Comparison of ENCODE assay signal across 8 cellular contexts in genomic region chr2:74653589-74653984, GRCh38. TPM values are rescaled to one million over a fixed set of nuclear protein-coding genes. Genes with fewer than 3 reads are reported as not detected.
DNase-seq lines count a peak whose midpoint lies in the region; ATAC-seq and TF ChIP-seq lines count a peak whose summit lies in the region.

No MANE protein-coding gene starts in this region.

- POLR2A ChIA-PET in AG04450 (lab: Yijun Ruan, JAX): no interaction called here

- peaks cover 16% of the 10 kb centered on the region for H3K27me3 ChIP-seq in AG04450 (ENCODE audit: control insufficient read depth, insufficient read depth, low read length)
- peaks cover 11% of the 10 kb centered on the region for H3K27me3 ChIP-seq in muscle layer of duodenum (ENCODE audit: low read depth, low read length)

- H3K36me3 ChIP-seq in muscle layer of duodenum (ENCODE audit: control insufficient read depth in 1 of 2, insufficient read depth in 2 of 2, low read length in 2 of 2): peaks cover 0 to 2% of the 10 kb centered on the region in 2 donors

- CTCF ChIA-PET in AG04450 (lab: Charles Lee): no interaction called here

- ATAC-seq in GM19438 (IDR thresholded peaks at IDR 0.05; ENCODE audit: low read depth, unreplicated experiment) (peak; percentile 20), HG03521 (IDR thresholded peaks at IDR 0.05; ENCODE audit: unreplicated experiment) (peak; percentile 15)

- H3K27ac ChIP-seq in AG04450 (ENCODE audit: low read depth, low read length): no peak overlapping the region
- H3K27ac ChIP-seq in muscle layer of duodenum (ENCODE audit: low read length): no peak overlapping the region

- in situ Hi-C loops in GM13977 (cut with MboI; ENCODE audit: low pct_unique_long_range_greater_than_20kb, low sequenced_read_pairs, unreplicated experiment): no loop called here

- no peak for TF ChIP-seq CTCF in AG04450 (IDR thresholded peaks at IDR 0.05; ENCODE audit: low read depth, low read length)
- TF ChIP-seq CTCF in choroid plexus epithelial cell (conservative IDR thresholded peaks at IDR 0.05; ENCODE audit: low read depth, low read length): no peak
- no peak for TF ChIP-seq CTCF in GM13977 (IDR thresholded peaks at IDR 0.05; ENCODE audit: extremely low read depth, insufficient read depth, missing control alignments)

- H3K9me3 ChIP-seq in AG04450 (ENCODE audit: control insufficient read depth, insufficient read depth, low read length) (no peaks in the 10 kb centered on the region; the same call in 1 of the 2 replicates), muscle layer of duodenum (ENCODE audit: control insufficient read depth in 1 of 2, low read length in 2 of 2) (no peaks in the 10 kb centered on the region)

- no peak for DNase-seq in AG04450 (ENCODE audit: low read depth, low spot score)
- no peak for DNase-seq in choroid plexus epithelial cell (ENCODE audit: low read depth)
- DNase-seq in GM13977 (ENCODE audit: low spot score): no peak
- no peak for DNase-seq in NCI-H1092 (lab: John Stamatoyannopoulos, UW)
- no peak for DNase-seq in middle frontal gyrus (ENCODE audit: extremely low spot score, low spot score)

- H3K4me3 ChIP-seq in AG04450 (ENCODE audit: low read depth, low read length): peak overlapping the region; percentile 72
- H3K4me3 ChIP-seq in choroid plexus epithelial cell (ENCODE audit: low read depth, low read length): peak overlapping the region; percentile 67
- H3K4me3 ChIP-seq in muscle layer of duodenum (ENCODE audit: low read depth in 1 of 2, low read length in 2 of 2): peak overlapping the region; percentile 74 to 82

- H3K4me1 ChIP-seq in muscle layer of duodenum (ENCODE audit: control insufficient read depth in 1 of 2, insufficient read depth in 2 of 2, low read length in 2 of 2): peaks cover 0 to 13% of the 10 kb centered on the region in 2 donors

RNA-seq across cellular contexts. Expression of gene SEMA4F, which starts 0.5 kb away (rescaled TPM):
- polyA plus RNA-seq in AG04450 (2011; rRNA removed): 6.8 and 7.0 TPM in 2 replicates
- polyA minus RNA-seq in AG04450 (2011; rRNA and poly(A)+ RNA removed): 5.3 and 7.3 TPM in 2 replicates

RNA-seq across cellular contexts. Expression of gene M1AP, which starts 5.5 kb away (rescaled TPM):
- 0.07 and 0.10 TPM in 2 replicates for polyA plus RNA-seq in AG04450 (2011; rRNA removed)
- not detected in 2 replicates for polyA minus RNA-seq in AG04450 (2011; rRNA and poly(A)+ RNA removed)
